Comparison of ENCODE assay signal across 12 cellular contexts in genomic region chr14:34030864-34031263, GRCh38.
A peak's percentile ranks its signal among the peaks of the same experiment; 100 is the strongest.
DNase-seq lines count a peak whose midpoint lies in the region; TF ChIP-seq lines count a peak whose summit lies in the region.
"Had no signal": no experiment of that assay in that cellular context is flagged by ENCODE, and none has a peak within 500 bp of the region (broad histone marks: within the 10 kb centered on the region; RNA-seq: fewer than 3 reads in every experiment).

No MANE protein-coding gene starts in this region.

- no peaks in the 10 kb centered on the region for H3K27me3 ChIP-seq in mucosa of rectum (ENCODE audit: control insufficient read depth in 2 of 2, insufficient read depth in 2 of 2, low read length in 2 of 2)

- peaks cover 12% of the 10 kb centered on the region for H3K9me3 Mint-ChIP-seq in activated CD4-positive, alpha-beta T cell treated with anti-CD3 and anti-CD28 coated beads, Interleukin-2, amount 10 ng/mL, durations not matched to agents 24 days and 14 days
- no peaks in the 10 kb centered on the region for H3K9me3 Mint-ChIP-seq in activated CD4-positive, alpha-beta memory T cell treated with anti-CD3 and anti-CD28 coated beads, Interleukin-2, amount 10 ng/mL, durations not matched to agents 7 days and 5 days

- POLR2A ChIA-PET in activated CD4-positive, alpha-beta memory T cell treated with anti-CD3 and anti-CD28 coated beads, Interleukin-2, amount 10 ng/mL, durations not matched to agents 7 days and 5 days (lab: Charles Lee), result no interaction called here

- peaks cover 6% of the 10 kb centered on the region for H3K4me1 Mint-ChIP-seq in activated CD4-positive, alpha-beta T cell treated with anti-CD3 and anti-CD28 coated beads, Interleukin-2, amount 10 ng/mL, durations not matched to agents 24 days and 14 days
- no peaks in the 10 kb centered on the region for H3K4me1 Mint-ChIP-seq in activated CD4-positive, alpha-beta memory T cell treated with anti-CD3 and anti-CD28 coated beads, Interleukin-2, amount 10 ng/mL, durations not matched to agents 7 days and 5 days
- H3K4me1 Mint-ChIP-seq: central memory CD8-positive, alpha-beta T cell had no signal

- DNase-seq in AG08395 (ENCODE audit: low spot score) (peak; percentile 43), NCI-H82 (lab: John Stamatoyannopoulos, UW) (peak; percentile 68), fibroblast of mammary gland (ENCODE audit: low read depth) (peak; percentile 98), SKM-1 treated with dmso at 0.1 percent for 144 hours (lab: John Stamatoyannopoulos, UW; ENCODE audit: unreplicated experiment) (no peak)
- DNase-seq in activated CD4-positive, alpha-beta T cell treated with anti-CD3 and anti-CD28 coated beads, Interleukin-2, amount 50 U/mL, for 1 hour, result no peak
- no peak for DNase-seq in activated CD4-positive, alpha-beta T cell treated with anti-CD3 and anti-CD28 coated beads, Interleukin-2, amount 10 ng/mL, durations not matched to agents 24 days and 14 days
- no peak for DNase-seq in activated CD4-positive, alpha-beta memory T cell treated with anti-CD3 and anti-CD28 coated beads, Interleukin-2, amount 10 ng/mL, durations not matched to agents 7 days and 5 days
- DNase-seq: activated T-cell treated with anti-CD3 and anti-CD28 coated beads for 4 hours; stimulated activated CD4-positive, alpha-beta T cell treated with anti-CD3 and anti-CD28 coated beads, Interleukin-2, amount 100 ng/mL, for 24 hours had no signal

- peaks cover 4% of the 10 kb centered on the region for H3K27me3 Mint-ChIP-seq in activated CD4-positive, alpha-beta T cell treated with anti-CD3 and anti-CD28 coated beads, Interleukin-2, amount 10 ng/mL, durations not matched to agents 24 days and 14 days
- H3K27me3 Mint-ChIP-seq in activated CD4-positive, alpha-beta memory T cell treated with anti-CD3 and anti-CD28 coated beads, Interleukin-2, amount 10 ng/mL, durations not matched to agents 7 days and 5 days, result peaks cover 5% of the 10 kb centered on the region
- H3K27me3 Mint-ChIP-seq: central memory CD8-positive, alpha-beta T cell had no signal

- no peaks in the 10 kb centered on the region for H3K36me3 Mint-ChIP-seq in activated CD4-positive, alpha-beta T cell treated with anti-CD3 and anti-CD28 coated beads, Interleukin-2, amount 10 ng/mL, durations not matched to agents 24 days and 14 days (ENCODE audit: low read depth)
- no peaks in the 10 kb centered on the region for H3K36me3 Mint-ChIP-seq in activated CD4-positive, alpha-beta memory T cell treated with anti-CD3 and anti-CD28 coated beads, Interleukin-2, amount 10 ng/mL, durations not matched to agents 7 days and 5 days (ENCODE audit: low read depth)

- intact Hi-C loops in activated CD4-positive, alpha-beta T cell treated with anti-CD3 and anti-CD28 coated beads, Interleukin-2, amount 10 ng/mL, durations not matched to agents 24 days and 14 days (cut with micrococcal nuclease), result no loop called here

- no peak overlapping the region for H3K4me3 Mint-ChIP-seq in activated CD4-positive, alpha-beta T cell treated with anti-CD3 and anti-CD28 coated beads, Interleukin-2, amount 10 ng/mL, durations not matched to agents 24 days and 14 days
- no peak overlapping the region for H3K4me3 Mint-ChIP-seq in activated CD4-positive, alpha-beta memory T cell treated with anti-CD3 and anti-CD28 coated beads, Interleukin-2, amount 10 ng/mL, durations not matched to agents 7 days and 5 days
- H3K4me3 Mint-ChIP-seq: central memory CD8-positive, alpha-beta T cell had no signal

- H3K27ac ChIP-seq in mucosa of rectum (ENCODE audit: low read depth in 2 of 2, low read length in 2 of 2), result peak overlapping the region; percentile 21 to 31

- H3K4me3 ChIP-seq in fibroblast of mammary gland (ENCODE audit: control insufficient read depth, low read depth, low read length) (no peak overlapping the region), mucosa of rectum (ENCODE audit: low read length in 2 of 2) (no peak overlapping the region)
- H3K4me3 ChIP-seq: HAP-1 had no signal

- CTCF ChIA-PET in activated CD4-positive, alpha-beta memory T cell treated with anti-CD3 and anti-CD28 coated beads, Interleukin-2, amount 10 ng/mL, durations not matched to agents 7 days and 5 days (lab: Charles Lee), result no interaction called here

- H3K4me1 ChIP-seq in mucosa of rectum (ENCODE audit: control insufficient read depth in 2 of 2, insufficient read depth in 2 of 2, low read length in 2 of 2), result peaks cover 16 to 31% of the 10 kb centered on the region in 2 donors

- no peaks in the 10 kb centered on the region for H3K36me3 ChIP-seq in mucosa of rectum (ENCODE audit: control insufficient read depth in 2 of 2, insufficient read depth in 2 of 2, low read length in 2 of 2)
- H3K36me3 ChIP-seq: HAP-1 had no signal

- no peak for TF ChIP-seq CTCF in fibroblast of mammary gland (conservative IDR thresholded peaks at IDR 0.05; ENCODE audit: control insufficient read depth, insufficient read depth, low read depth, low read length)

- no peaks in the 10 kb centered on the region for H3K9me3 ChIP-seq in mucosa of rectum (ENCODE audit: control insufficient read depth in 2 of 2, low read length in 2 of 2)
- H3K9me3 ChIP-seq: HAP-1 had no signal

- no peak overlapping the region for H3K9ac ChIP-seq in mucosa of rectum (ENCODE audit: low read depth in 1 of 2, low read length in 2 of 2)

- H3K27ac Mint-ChIP-seq in activated CD4-positive, alpha-beta T cell treated with anti-CD3 and anti-CD28 coated beads, Interleukin-2, amount 10 ng/mL, durations not matched to agents 24 days and 14 days, result no peak overlapping the region
- H3K27ac Mint-ChIP-seq in activated CD4-positive, alpha-beta memory T cell treated with anti-CD3 and anti-CD28 coated beads, Interleukin-2, amount 10 ng/mL, durations not matched to agents 7 days and 5 days, result no peak overlapping the region

Comparison
In these comparisons a context has a peak if more than half of its experiments do, and no peak if none do; other contexts are left out.
1. DNase-seq: peak in AG08395 (single experiment), NCI-H82 (single experiment) and fibroblast of mammary gland (single experiment); none in SKM-1 treated with dmso at 0.1 percent for 144 hours (single experiment), activated CD4-positive, alpha-beta T cell treated with anti-CD3 and anti-CD28 coated beads, Interleukin-2, amount 50 U/mL, for 1 hour (single experiment), activated CD4-positive, alpha-beta T cell treated with anti-CD3 and anti-CD28 coated beads, Interleukin-2, amount 10 ng/mL, durations not matched to agents 24 days and 14 days (single experiment) and activated CD4-positive, alpha-beta memory T cell treated with anti-CD3 and anti-CD28 coated beads, Interleukin-2, amount 10 ng/mL, durations not matched to agents 7 days and 5 days (single experiment).